In genomic region chr17:7315570-7316243, GRCh38 we compare ENCODE assay signal across 8 cellular contexts. TPM values are rescaled to one million over a fixed set of nuclear protein-coding genes. Genes with fewer than 3 reads are reported as not detected.
DNase-seq lines count a peak whose midpoint lies in the region; ATAC-seq and TF ChIP-seq lines count a peak whose summit lies in the region.

No MANE protein-coding gene starts in this region.

- H3K27ac ChIP-seq in SJSA1 (peak overlapping the region; percentile 78), psoas muscle (peak overlapping the region; percentile 92)

- H3K27me3 ChIP-seq in SJSA1 (replicated peaks), result no peaks in the 10 kb centered on the region
- H3K27me3 ChIP-seq in psoas muscle (ENCODE audit: insufficient read depth in 3 of 3, low read length in 2 of 3), result no peaks in the 10 kb centered on the region

- 30 to 35% (median 31%) methylated on average over 24 to 30 of the region's 30 CpGs for WGBS in psoas muscle, 3 donors

- DNase-seq in SJSA1 (ENCODE audit: low read depth in 1 of 2, low spot score in 2 of 2) (no peak), fibroblast of pulmonary artery (ENCODE audit: low read depth) (no peak), psoas muscle (no peak), 8988T (no peak), HPDE6-E6E7 (ENCODE audit: extremely low spot score) (no peak), G401 (ENCODE audit: low spot score) (no peak)

- TF ChIP-seq CTCF in fibroblast of pulmonary artery (IDR thresholded peaks at IDR 0.05; ENCODE audit: low read length, missing control alignments), result no peak
- no peak for TF ChIP-seq CTCF in psoas muscle (IDR thresholded peaks at IDR 0.05)

- H3K4me1 ChIP-seq in SJSA1 (replicated peaks) (peaks cover 30% of the 10 kb centered on the region), psoas muscle (peaks cover 43% of the 10 kb centered on the region)

- intact Hi-C loops in psoas muscle (cut with DNase I), result no loop called here

- TF ChIP-seq POLR2A in GM18505 (IDR thresholded peaks at IDR 0.05; ENCODE audit: borderline replicate concordance, extremely low read depth, insufficient read depth, insufficient read length), result no peak

- ATAC-seq in GM19023 (IDR thresholded peaks at IDR 0.05; ENCODE audit: unreplicated experiment) (peak; percentile 22), psoas muscle (peak in 3 of 4 donors; percentile 8 to 27 (median 10)), GM18505 (IDR thresholded peaks at IDR 0.05; ENCODE audit: unreplicated experiment) (no peak)

- in situ Hi-C loops in G401 (cut with HindIII; ENCODE audit: low sequenced_read_pairs), result no loop called here

- H3K36me3 ChIP-seq in SJSA1, result peaks cover 74% of the 10 kb centered on the region
- H3K36me3 ChIP-seq in psoas muscle (ENCODE audit: insufficient read depth in 1 of 2, low read depth in 1 of 2), result peaks cover 18 to 87% of the 10 kb centered on the region in 2 donors

- no peaks in the 10 kb centered on the region for H3K9me3 ChIP-seq in SJSA1 (replicated peaks)
- no peaks in the 10 kb centered on the region for H3K9me3 ChIP-seq in psoas muscle

- peak overlapping the region; percentile 88 for H3K4me3 ChIP-seq in SJSA1
- H3K4me3 ChIP-seq in fibroblast of pulmonary artery (replicated peaks; ENCODE audit: low read depth, low read length), result peak overlapping the region; percentile 82
- H3K4me3 ChIP-seq in psoas muscle, result peak overlapping the region; percentile 98

RNA-seq across cellular contexts. Expression of gene GPS2, which starts 0.5 kb away (rescaled TPM):
- 86.3 and 112 TPM in 2 replicates for total RNA-seq in SJSA1 (2014; rRNA removed; shearing (Covaris generic))
- 100 to 1,000 TPM in 1 of 4 donors, 10 to 100 TPM in 3; 71.8 to 101 (median 82.5) TPM for total RNA-seq in psoas muscle
- polyA plus RNA-seq in psoas muscle, result 100 to 1,000 TPM; 139 to 197 (median 146) TPM
- total RNA-seq in G401 (2014; rRNA removed; shearing (Covaris generic)), result 109 and 113 TPM in 2 replicates

RNA-seq across cellular contexts. Expression of gene EIF5A, which starts 8.3 kb away (rescaled TPM):
- 342 and 632 TPM in 2 replicates for total RNA-seq in SJSA1 (2014; rRNA removed; shearing (Covaris generic))
- 100 to 1,000 TPM; 293 to 730 (median 567) TPM for total RNA-seq in psoas muscle
- polyA plus RNA-seq in psoas muscle, result 1,000 to 10,000 TPM in 1 of 3 donors, 100 to 1,000 TPM in 2; 468 to 1,107 (median 518) TPM
- 1,140 and 1,147 TPM in 2 replicates for total RNA-seq in G401 (2014; rRNA removed; shearing (Covaris generic))

RNA-seq across cellular contexts. Expression of gene NEURL4, which starts 13.4 kb away (rescaled TPM):
- 8.1 and 13.8 TPM in 2 replicates for total RNA-seq in SJSA1 (2014; rRNA removed; shearing (Covaris generic))
- total RNA-seq in psoas muscle, result 10 to 100 TPM; 24.0 to 53.8 (median 32.6) TPM
- 10 to 100 TPM; 20.7 to 38.7 (median 22.9) TPM for polyA plus RNA-seq in psoas muscle
- 21.4 and 50.0 TPM in 2 replicates for total RNA-seq in G401 (2014; rRNA removed; shearing (Covaris generic))

RNA-seq across cellular contexts. Expression of gene ACAP1, which starts 20.6 kb away (rescaled TPM):
- not detected in 2 replicates for total RNA-seq in SJSA1 (2014; rRNA removed; shearing (Covaris generic))
- total RNA-seq in psoas muscle, result 10 to 100 TPM; 12.2 to 20.7 (median 15.7) TPM
- polyA plus RNA-seq in psoas muscle, result 10 to 100 TPM in 1 of 3 donors, 1 to 10 TPM in 2; 1.9 to 11.9 (median 2.4) TPM
- 0.61 TPM in 1 of 2 replicates, not detected in the other for total RNA-seq in G401 (2014; rRNA removed; shearing (Covaris generic))

RNA-seq across cellular contexts. Expression of gene YBX2, which starts 21.3 kb away (rescaled TPM):
- total RNA-seq in SJSA1 (2014; rRNA removed; shearing (Covaris generic)), result not detected in 2 replicates
- 1 to 10 TPM in 1 of 4 donors, under 1 TPM in 3; 0.37 to 1.0 (median 0.75) TPM for total RNA-seq in psoas muscle
- 1 to 10 TPM in 1 of 3 donors, under 1 TPM in 2; 0.14 to 1.8 (median 0.21) TPM for polyA plus RNA-seq in psoas muscle
- 20.5 and 20.9 TPM in 2 replicates for total RNA-seq in G401 (2014; rRNA removed; shearing (Covaris generic))
